In genomic region chr6:157861814-157862213, GRCh38 we compare ENCODE assay signal across 1 cellular context.
TF ChIP-seq lines count a peak whose summit lies in the region.

No MANE protein-coding gene starts in this region.

TF ChIP-seq in HCT116, 20 proteins besides CTCF, POLR2A, EP300 and RAD21 (continued from another document):
- TF ChIP-seq POLR2AphosphoS5 (IDR thresholded peaks at IDR 0.05; ENCODE audit: low read depth, low read length), result no peak
- no peak for TF ChIP-seq ZBTB33 (IDR thresholded peaks at IDR 0.05; ENCODE audit: extremely low read depth, insufficient replicate concordance, low read length)
- TF ChIP-seq REST (IDR thresholded peaks at IDR 0.05; ENCODE audit: low read depth), result no peak
- peak; percentile 83 for TF ChIP-seq CEBPB (IDR thresholded peaks at IDR 0.05; ENCODE audit: low read depth)
- peak; percentile 21; the same call in 1 of the 2 replicates for TF ChIP-seq SIN3A (IDR thresholded peaks at IDR 0.05; ENCODE audit: low read depth)
- peak; percentile 47 for TF ChIP-seq MAX (IDR thresholded peaks at IDR 0.05)
- TF ChIP-seq EZH2 (IDR thresholded peaks at IDR 0.05), result no peak
- TF ChIP-seq EZH2phosphoT487 (IDR thresholded peaks at IDR 0.05; ENCODE audit: borderline replicate concordance), result no peak
- no peak for TF ChIP-seq CBX3 (IDR thresholded peaks at IDR 0.05; ENCODE audit: low read depth)
- TF ChIP-seq ZNF274 (IDR thresholded peaks at IDR 0.05; ENCODE audit: low read depth, low read length), result no peak
TF ChIP-seq in HCT116: peak in this region for 7.
